Comparison of ENCODE assay signal across 8 cellular contexts in the genomic region with DNA sequence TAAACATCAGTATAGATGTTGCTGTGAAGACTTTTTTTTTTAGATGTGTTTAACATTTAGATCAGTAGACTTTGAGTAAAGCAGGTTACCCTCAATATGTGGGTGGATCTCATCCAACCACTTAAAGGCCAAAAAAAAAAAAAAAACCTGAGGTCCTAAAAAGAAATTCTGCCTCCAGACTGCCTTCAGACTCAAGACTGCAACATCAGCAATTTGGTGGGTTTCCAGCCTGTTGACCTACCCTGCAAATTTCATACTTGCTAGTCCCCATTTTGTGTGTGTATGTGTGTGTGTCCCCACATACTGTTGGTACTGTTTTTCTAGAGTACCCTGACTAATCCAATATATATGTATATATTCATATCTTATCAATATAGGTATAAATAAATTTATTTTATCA.
"Had no signal": no experiment of that assay in that cellular context is flagged by ENCODE, and none has a peak within 500 bp of the region (broad histone marks: within the 10 kb centered on the region; RNA-seq: fewer than 3 reads in every experiment).

No MANE protein-coding gene starts in this region.

- H3K27ac ChIP-seq: GM23248, HL-60 had no signal

- DNase-seq: GM23248, GOT3, H7, HFFc6, KG1 had no signal

- H3K36me3 ChIP-seq: HAP-1 had no signal

- ATAC-seq: HCT116 had no signal

- H2AFZ ChIP-seq: GM23248 had no signal

- H3K9ac ChIP-seq: GM23248 had no signal

- H3K9me3 ChIP-seq: HAP-1 had no signal

- H3K4me3 ChIP-seq: GM23248, HAP-1 had no signal
